Comparison of ENCODE assay signal across 8 cellular contexts in the genomic region with DNA sequence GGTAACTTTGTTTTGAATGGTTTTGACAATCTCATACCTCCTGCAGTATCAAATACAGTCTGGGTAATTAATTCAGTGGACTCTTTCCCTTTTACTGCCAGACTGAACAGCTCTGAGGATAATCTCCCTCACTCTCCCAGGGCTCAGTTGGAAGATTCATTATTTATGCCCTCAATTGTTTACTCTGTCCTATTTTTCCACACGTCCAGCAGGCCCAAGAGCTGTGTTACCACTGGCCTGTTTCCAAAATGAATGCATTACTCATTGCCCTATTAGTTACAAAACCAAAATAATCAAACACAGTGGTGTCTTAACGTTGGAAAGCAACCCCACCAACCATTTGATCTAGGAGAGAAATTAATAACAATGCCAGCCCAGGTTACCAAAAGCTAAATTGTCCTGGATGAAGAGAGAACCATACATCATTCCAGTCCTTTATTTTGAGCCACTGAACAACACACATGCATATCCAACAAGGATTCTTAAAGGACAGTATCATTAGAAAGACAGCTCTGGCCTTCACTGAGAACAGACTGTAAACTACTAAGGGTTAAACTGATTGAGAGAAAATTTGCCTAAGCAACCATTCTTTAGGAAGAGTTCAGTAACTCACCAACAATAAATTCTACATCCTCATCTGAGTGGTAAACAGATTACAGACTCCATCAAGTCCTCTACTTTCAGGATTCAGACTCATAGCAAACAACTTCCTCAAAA. TPM values are rescaled to one million over a fixed set of nuclear protein-coding genes. Genes with fewer than 3 reads are reported as not detected.
DNase-seq lines count a peak whose midpoint lies in the region; ATAC-seq and TF ChIP-seq lines count a peak whose summit lies in the region.

No MANE protein-coding gene starts in this region.

- no peaks in the 10 kb centered on the region for H3K9me3 Mint-ChIP-seq in neural progenitor cell

- H3K4me1 ChIP-seq in left ventricle myocardium inferior (peaks cover 50% of the 10 kb centered on the region), neural progenitor cell (peaks cover 39% of the 10 kb centered on the region)

- peaks cover 51% of the 10 kb centered on the region for H3F3A ChIP-seq in neural progenitor cell (ENCODE audit: low read depth)

- no peaks in the 10 kb centered on the region for H3K9me3 ChIP-seq in left ventricle myocardium inferior (replicated peaks)
- H3K9me3 ChIP-seq in neural progenitor cell (ENCODE audit: low read depth), result no peaks in the 10 kb centered on the region

- H4K20me1 ChIP-seq in neural progenitor cell (ENCODE audit: low read depth), result peaks cover 51% of the 10 kb centered on the region

- H3K27me3 Mint-ChIP-seq in neural progenitor cell (ENCODE audit: insufficient read depth, low read depth), result peaks cover 4% of the 10 kb centered on the region

- DNase-seq in left ventricle myocardium inferior (no peak), Right ventricle myocardium inferior (ENCODE audit: missing footprints) (no peak), RKO (ENCODE audit: low spot score) (peak; percentile 31), epidermal melanocyte (ENCODE audit: insufficient read length, low spot score) (peak; percentile 50), neural progenitor cell (ENCODE audit: low spot score) (no peak), SKM-1 (lab: John Stamatoyannopoulos, UW; ENCODE audit: unreplicated experiment) (no peak)
- no peak for DNase-seq in activated naive CD4-positive, alpha-beta T cell treated with anti-CD3 and anti-CD28 coated beads, Interleukin-2, amount 50 U/mL, for 16 hours

- ATAC-seq in Right ventricle myocardium inferior, result no peak
- ATAC-seq in HG02970 (IDR thresholded peaks at IDR 0.05; ENCODE audit: low FRiP score, unreplicated experiment), result no peak

- H3K79me2 ChIP-seq in neural progenitor cell (ENCODE audit: low read depth), result peaks cover 93% of the 10 kb centered on the region

- peaks cover 7% of the 10 kb centered on the region for H3K36me3 Mint-ChIP-seq in neural progenitor cell

- H3K4me3 Mint-ChIP-seq in neural progenitor cell, result peak overlapping the region; percentile 81

- intact Hi-C loops in left ventricle myocardium inferior (cut with micrococcal nuclease) (no loop called here), Right ventricle myocardium inferior (cut with DNase I) (no loop called here)

- no peak for TF ChIP-seq CTCF in left ventricle myocardium inferior (IDR thresholded peaks at IDR 0.05; ENCODE audit: borderline replicate concordance)
- no peak for TF ChIP-seq CTCF in neural progenitor cell (IDR thresholded peaks at IDR 0.05)

- no peak overlapping the region for H2AFZ ChIP-seq in neural progenitor cell (replicated peaks)

- H3K36me3 ChIP-seq in left ventricle myocardium inferior (no peaks in the 10 kb centered on the region), neural progenitor cell (peaks cover 6% of the 10 kb centered on the region)

- no peaks in the 10 kb centered on the region for H3K27me3 ChIP-seq in left ventricle myocardium inferior (ENCODE audit: low read depth)
- H3K27me3 ChIP-seq in neural progenitor cell, result no peaks in the 10 kb centered on the region

- peak overlapping the region; percentile 17 for H3K9ac ChIP-seq in neural progenitor cell

- H3K27ac Mint-ChIP-seq in neural progenitor cell, result peak overlapping the region; percentile 92

- H3K4me1 Mint-ChIP-seq in neural progenitor cell, result peaks cover 34% of the 10 kb centered on the region

- H3K4me2 ChIP-seq in neural progenitor cell, result peak overlapping the region; percentile 67

- peak overlapping the region; percentile 73 for H3K27ac ChIP-seq in left ventricle myocardium inferior (replicated peaks)
- peak overlapping the region; percentile 89 for H3K27ac ChIP-seq in neural progenitor cell

- no peak overlapping the region for H3K4me3 ChIP-seq in left ventricle myocardium inferior
- peak overlapping the region; percentile 36 for H3K4me3 ChIP-seq in neural progenitor cell

RNA-seq across cellular contexts. Expression of a gene that starts 34.5 kb away (rescaled TPM):
- total RNA-seq in left ventricle myocardium inferior (17.5 TPM), Right ventricle myocardium inferior (16.9 TPM), neural progenitor cell (ENCODE audit: low replicate concordance) (7.1 and 17.7 TPM in 2 replicates)

RNA-seq across cellular contexts. Expression of a gene that starts 46.7 kb away (rescaled TPM):
- total RNA-seq in left ventricle myocardium inferior (35.4 TPM), Right ventricle myocardium inferior (37.2 TPM), neural progenitor cell (ENCODE audit: low replicate concordance) (25.8 and 44.8 TPM in 2 replicates)

Comparison
In these comparisons a context has a peak if more than half of its experiments do, and no peak if none do; other contexts are left out.
1. DNase-seq: peak in RKO (single experiment) and epidermal melanocyte (single experiment); none in left ventricle myocardium inferior (single experiment), Right ventricle myocardium inferior (single experiment), neural progenitor cell (single experiment), activated naive CD4-positive, alpha-beta T cell treated with anti-CD3 and anti-CD28 coated beads, Interleukin-2, amount 50 U/mL, for 16 hours (single experiment) and SKM-1 (single experiment).